32 cellular contexts compared by ENCODE assay signal in the genomic region with DNA sequence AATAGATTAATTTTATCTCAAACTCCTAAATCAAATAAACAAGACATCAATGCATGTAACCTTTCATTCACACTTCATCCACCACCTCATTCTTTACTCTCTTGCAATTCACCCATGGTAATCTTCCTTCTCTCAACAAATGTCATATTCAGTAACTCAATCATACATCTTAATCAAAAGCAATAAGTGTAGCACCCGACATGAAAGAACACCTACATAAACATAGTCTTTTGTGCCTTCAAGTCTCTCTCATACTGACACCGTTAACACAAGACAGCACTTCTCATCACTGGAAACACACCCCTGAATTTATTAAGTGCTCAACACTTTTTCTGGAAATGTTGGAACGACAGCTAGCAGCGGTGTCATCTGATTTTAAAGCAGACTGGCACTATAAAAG.
"Had no signal": no experiment of that assay in that cellular context is flagged by ENCODE, and none has a peak within 500 bp of the region (broad histone marks: within the 10 kb centered on the region; RNA-seq: fewer than 3 reads in every experiment).

No MANE protein-coding gene starts in this region.

- H3K36me3 ChIP-seq: MG63 had no signal

- DNase-seq: Kasumi-1, MG63, MM.1S, MV-4-11, NCI-H1048, NCI-H1092, NCI-H1092 treated with DMSO at 0.1 percent for 48 hours, NCI-H1105, NCI-H1105 treated with DMSO at 0.1 percent for 48 hours, NCI-H1417 treated with DMSO at 0.1 percent for 48 hours, NCI-H1436, NCI-H1436 treated with DMSO at 0.1 percent for 48 hours, NCI-H146, NCI-H1694, NCI-H1694 treated with DMSO at 0.1 percent for 48 hours, NCI-H187, NCI-H187 treated with DMSO at 0.1 percent for 48 hours, NCI-H1930, NCI-H2029, NCI-H2029 treated with DMSO at 0.1 percent for 48 hours, NCI-H2081, NCI-H2081 treated with DMSO at 0.1 percent for 48 hours, NCI-H2107, NCI-H2171, NCI-H2171 treated with DMSO at 0.1 percent for 48 hours, NCI-H2227 treated with DMSO at 0.1 percent for 48 hours, NCI-H226, NCI-H345, NCI-H446, NCI-H446 treated with DMSO at 0.1 percent for 48 hours, NCI-H510A, NCI-H510A treated with DMSO at 0.1 percent for 48 hours had no signal

- H3K4me3 ChIP-seq: MG63 had no signal

- H3K9me3 ChIP-seq: MG63 had no signal
